Comparison of ENCODE assay signal across 9 cellular contexts in the genomic region with DNA sequence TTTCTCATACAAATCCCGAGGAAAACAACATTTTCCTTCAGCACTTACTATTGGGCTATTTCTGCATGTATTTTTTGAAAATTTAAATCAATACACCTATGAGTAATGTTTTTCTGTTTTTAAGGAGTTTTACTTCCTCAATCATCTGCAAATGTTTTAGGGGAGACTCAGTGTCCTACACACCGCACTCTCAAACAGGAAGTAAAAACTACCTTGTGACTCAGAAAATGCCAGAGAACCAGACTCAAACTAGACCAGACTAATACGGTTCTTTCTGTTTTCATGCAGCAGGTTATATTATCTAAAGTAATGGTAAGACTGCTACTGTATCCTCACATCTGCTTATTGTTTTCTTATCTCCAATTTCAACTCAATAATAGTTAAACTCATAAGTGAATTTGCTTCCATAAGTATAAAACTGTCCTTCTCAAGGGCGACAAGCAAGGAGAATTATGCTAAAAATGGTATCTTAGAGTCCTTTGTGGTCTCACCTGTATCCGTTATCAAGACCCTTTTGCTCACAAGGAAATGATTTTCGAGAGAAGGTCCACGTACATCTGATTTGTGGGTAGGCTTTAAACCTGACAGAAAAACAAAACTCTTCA. TPM values are rescaled to one million over a fixed set of nuclear protein-coding genes. Genes with fewer than 3 reads are reported as not detected.
DNase-seq lines count a peak whose midpoint lies in the region; ATAC-seq and TF ChIP-seq lines count a peak whose summit lies in the region.
"Had no signal": no experiment of that assay in that cellular context is flagged by ENCODE, and none has a peak within 500 bp of the region (broad histone marks: within the 10 kb centered on the region; RNA-seq: fewer than 3 reads in every experiment).

No MANE protein-coding gene starts in this region.

- WGBS in esophagus muscularis mucosa: 58% methylated on average over 7 of the region's 7 CpGs

- TF ChIP-seq CTCF in esophagus muscularis mucosa (IDR thresholded peaks at IDR 0.05) (no peak), ascending aorta (IDR thresholded peaks at IDR 0.05) (no peak)

- no peaks in the 10 kb centered on the region for H3K9me3 Mint-ChIP-seq in activated T-cell treated with anti-CD3 and anti-CD28 coated beads, Interleukin-2, amount 50 U/mL, for 4 hours
- no peaks in the 10 kb centered on the region for H3K9me3 Mint-ChIP-seq in stimulated activated naive CD8-positive, alpha-beta T cell treated with anti-CD3 and anti-CD28 coated beads, Interleukin-15, Interleukin-2, amounts not matched to agents 100 ng/mL and 50 ng/mL, for 24 hours

- H3K4me3 ChIP-seq in esophagus muscularis mucosa (no peak overlapping the region), ascending aorta (no peak overlapping the region)

- H3K4me1 ChIP-seq in esophagus muscularis mucosa (no peaks in the 10 kb centered on the region), ascending aorta (no peaks in the 10 kb centered on the region)

- no peaks in the 10 kb centered on the region for H3K9me3 ChIP-seq in esophagus muscularis mucosa
- no peaks in the 10 kb centered on the region for H3K9me3 ChIP-seq in ascending aorta

- H3K4me1 Mint-ChIP-seq in activated T-cell treated with anti-CD3 and anti-CD28 coated beads, Interleukin-2, amount 50 U/mL, for 4 hours (ENCODE audit: low read depth): peaks cover 3% of the 10 kb centered on the region
- peaks cover 26% of the 10 kb centered on the region for H3K4me1 Mint-ChIP-seq in stimulated activated naive CD8-positive, alpha-beta T cell treated with anti-CD3 and anti-CD28 coated beads, Interleukin-15, Interleukin-2, amounts not matched to agents 100 ng/mL and 50 ng/mL, for 24 hours (ENCODE audit: low read depth)

- no peak for TF ChIP-seq POLR2A in esophagus muscularis mucosa (IDR thresholded peaks at IDR 0.05; ENCODE audit: low read depth)

- no peak for DNase-seq in activated T-cell treated with anti-CD3 and anti-CD28 coated beads, Interleukin-2, amount 50 U/mL, for 4 hours
- no peak for DNase-seq in activated T-cell treated with anti-CD3 and anti-CD28 coated beads, Interleukin-2, amount 50 U/mL, for 48 hours
- peak; percentile 25 for DNase-seq in OCI-M1 (lab: John Stamatoyannopoulos, UW)
- DNase-seq in esophagus muscularis mucosa (ENCODE audit: extremely low spot score): no peak
- DNase-seq in ascending aorta (ENCODE audit: low spot score in 2 of 2): no peak
- no peak for DNase-seq in putamen (ENCODE audit: low spot score)

- intact Hi-C loops in esophagus muscularis mucosa (cut with DNase I): no loop called here
- intact Hi-C loops in ascending aorta (cut with DNase I): no loop called here

- no peak overlapping the region for H3K4me3 Mint-ChIP-seq in activated T-cell treated with anti-CD3 and anti-CD28 coated beads, Interleukin-2, amount 50 U/mL, for 4 hours
- H3K4me3 Mint-ChIP-seq in stimulated activated naive CD8-positive, alpha-beta T cell treated with anti-CD3 and anti-CD28 coated beads, Interleukin-15, Interleukin-2, amounts not matched to agents 100 ng/mL and 50 ng/mL, for 24 hours: peak overlapping the region; percentile 13

- peak; percentile 74 to 79 for ATAC-seq in activated T-cell treated with anti-CD3 and anti-CD28 coated beads, Interleukin-2, amount 50 U/mL, for 4 hours
- ATAC-seq in HG03025 (IDR thresholded peaks at IDR 0.05; ENCODE audit: low FRiP score, unreplicated experiment): peak; percentile 84

- peak overlapping the region; percentile 26 for H3K27ac Mint-ChIP-seq in stimulated activated naive CD8-positive, alpha-beta T cell treated with anti-CD3 and anti-CD28 coated beads, Interleukin-15, Interleukin-2, amounts not matched to agents 100 ng/mL and 50 ng/mL, for 24 hours

- H3K36me3 Mint-ChIP-seq in activated T-cell treated with anti-CD3 and anti-CD28 coated beads, Interleukin-2, amount 50 U/mL, for 4 hours (ENCODE audit: insufficient read depth): no peaks in the 10 kb centered on the region
- no peaks in the 10 kb centered on the region for H3K36me3 Mint-ChIP-seq in stimulated activated naive CD8-positive, alpha-beta T cell treated with anti-CD3 and anti-CD28 coated beads, Interleukin-15, Interleukin-2, amounts not matched to agents 100 ng/mL and 50 ng/mL, for 24 hours (ENCODE audit: low read depth)

- H3K27me3 ChIP-seq in esophagus muscularis mucosa (peaks cover 0 to 28% (median 0%) of the 10 kb centered on the region in 4 donors), ascending aorta (no peaks in the 10 kb centered on the region)

- H3K27ac ChIP-seq in esophagus muscularis mucosa (replicated peaks in 1 of 4) (no peak overlapping the region), ascending aorta (no peak overlapping the region)

- peaks cover 10% of the 10 kb centered on the region for H3K27me3 Mint-ChIP-seq in activated T-cell treated with anti-CD3 and anti-CD28 coated beads, Interleukin-2, amount 50 U/mL, for 4 hours (ENCODE audit: low read depth)
- no peaks in the 10 kb centered on the region for H3K27me3 Mint-ChIP-seq in stimulated activated naive CD8-positive, alpha-beta T cell treated with anti-CD3 and anti-CD28 coated beads, Interleukin-15, Interleukin-2, amounts not matched to agents 100 ng/mL and 50 ng/mL, for 24 hours

- no peak for TF ChIP-seq EP300 in esophagus muscularis mucosa (IDR thresholded peaks at IDR 0.05)

- H3K36me3 ChIP-seq in esophagus muscularis mucosa: no peaks in the 10 kb centered on the region
- H3K36me3 ChIP-seq in ascending aorta: no peaks in the 10 kb centered on the region

RNA-seq across cellular contexts. Expression of gene FLT3, which starts 52.5 kb away (rescaled TPM):
- under 1 TPM in 2 of 3 donors, not detected in 1; 0.08 to 0.11 TPM for total RNA-seq in activated T-cell treated with anti-CD3 and anti-CD28 coated beads, Interleukin-2, amount 50 U/mL, for 4 hours
- total RNA-seq in esophagus muscularis mucosa (1 to 10 TPM in 1 of 4 donors, under 1 TPM in 3; 0.06 to 1.8 (median 0.53) TPM), ascending aorta (not detected)

RNA-seq across cellular contexts. Expression of gene URAD, which starts 59.4 kb away (rescaled TPM):
- not detected for total RNA-seq in activated T-cell treated with anti-CD3 and anti-CD28 coated beads, Interleukin-2, amount 50 U/mL, for 4 hours
- total RNA-seq in esophagus muscularis mucosa (not detected), ascending aorta (not detected)
- total RNA-seq: skeletal muscle tissue had no signal
